In genomic region chr20:45069261-45069660, GRCh38 we compare ENCODE assay signal across 1 cellular context.
TF ChIP-seq lines count a peak whose summit lies in the region.

No MANE protein-coding gene starts in this region.

TF ChIP-seq in IMR-90, 13 proteins besides CTCF, POLR2A, EP300 and RAD21:
- TF ChIP-seq MAFK (IDR thresholded peaks at IDR 0.05; ENCODE audit: low read depth, low read length) (no peak), CEBPB (IDR thresholded peaks at IDR 0.05; ENCODE audit: low read depth, low read length) (no peak), RFX5 (IDR thresholded peaks at IDR 0.05; ENCODE audit: low read depth, low read length) (no peak), RCOR1 (IDR thresholded peaks at IDR 0.05; ENCODE audit: insufficient replicate concordance, low read length) (no peak), MAZ (IDR thresholded peaks at IDR 0.05; ENCODE audit: borderline replicate concordance, low read depth, low read length) (no peak), SMC3 (IDR thresholded peaks at IDR 0.05; ENCODE audit: low read depth, low read length) (no peak), MXI1 (IDR thresholded peaks at IDR 0.05; ENCODE audit: borderline replicate concordance, low read depth, low read length) (no peak)
